In the genomic region with DNA sequence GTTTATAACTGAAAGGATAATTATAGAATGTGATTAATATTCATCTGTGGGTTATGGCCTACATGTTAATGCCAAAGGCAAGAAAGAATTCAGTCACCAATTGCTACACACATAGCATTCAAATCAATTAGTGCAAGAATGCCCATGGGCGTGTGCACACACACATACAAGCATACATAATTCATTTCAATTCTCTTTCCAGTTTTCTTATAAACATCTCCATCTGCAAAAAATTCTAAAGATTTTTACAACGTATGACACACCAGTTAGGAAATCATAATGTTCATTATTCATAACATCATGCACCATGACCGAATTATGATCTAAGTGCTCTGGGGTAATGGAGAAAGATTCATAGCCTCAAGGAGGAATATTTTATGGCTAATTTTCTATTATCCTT, we compare ENCODE assay signal across 21 cellular contexts.
A peak's percentile ranks its signal among the peaks of the same experiment; 100 is the strongest.
DNase-seq lines count a peak whose midpoint lies in the region; ATAC-seq and TF ChIP-seq lines count a peak whose summit lies in the region.
"Had no signal": no experiment of that assay in that cellular context is flagged by ENCODE, and none has a peak within 500 bp of the region (broad histone marks: within the 10 kb centered on the region; RNA-seq: fewer than 3 reads in every experiment).

No MANE protein-coding gene starts in this region.

- 65 to 89% (median 89%) methylated on average over 3 of the region's 3 CpGs for WGBS in ovary, 3 donors

- H3K27ac ChIP-seq in RWPE2 (ENCODE audit: poor library complexity, severe bottlenecking) (no peak overlapping the region), ovary (no peak overlapping the region), Peyer's patch (no peak overlapping the region), ascending aorta (no peak overlapping the region)
- H3K27ac ChIP-seq: BLaER1 treated with 17β-estradiol and CSF1 and Interleukin-3, amounts not matched to agents 10 nM and 100 nM had no signal

- H3K4me3 ChIP-seq in RWPE2 (ENCODE audit: severe bottlenecking) = no peak overlapping the region
- no peak overlapping the region for H3K4me3 ChIP-seq in epithelial cell of esophagus (ENCODE audit: low read length)
- H3K4me3 ChIP-seq in ovary = no peak overlapping the region
- H3K4me3 ChIP-seq in Peyer's patch = no peak overlapping the region
- H3K4me3 ChIP-seq in ascending aorta = no peak overlapping the region
- H3K4me3 ChIP-seq: BLaER1 treated with 17β-estradiol and CSF1 and Interleukin-3, amounts not matched to agents 10 nM and 100 nM had no signal

- TF ChIP-seq POLR2A in ovary (IDR thresholded peaks at IDR 0.05) (no peak), Peyer's patch (IDR thresholded peaks at IDR 0.05) (no peak)

- TF ChIP-seq CTCF in RWPE2 (IDR thresholded peaks at IDR 0.05; ENCODE audit: poor library complexity, severe bottlenecking) = no peak
- TF ChIP-seq CTCF in epithelial cell of esophagus (IDR thresholded peaks at IDR 0.05; ENCODE audit: insufficient read depth, low read depth, low read length, missing control alignments) = no peak
- TF ChIP-seq CTCF in ovary (IDR thresholded peaks at IDR 0.05) = no peak
- no peak for TF ChIP-seq CTCF in Peyer's patch (IDR thresholded peaks at IDR 0.05)
- no peak for TF ChIP-seq CTCF in ascending aorta (IDR thresholded peaks at IDR 0.05)

- H3K27me3 ChIP-seq in RWPE2 (ENCODE audit: insufficient read depth, poor library complexity, severe bottlenecking) (no peaks in the 10 kb centered on the region), ovary (no peaks in the 10 kb centered on the region), Peyer's patch (no peaks in the 10 kb centered on the region), ascending aorta (no peaks in the 10 kb centered on the region)
- H3K27me3 ChIP-seq: BLaER1 treated with 17β-estradiol and CSF1 and Interleukin-3, amounts not matched to agents 10 nM and 100 nM had no signal

- intact Hi-C loops in ovary (cut with DNase I) (no loop called here), ascending aorta (cut with DNase I) (no loop called here)

- H3K9me3 ChIP-seq in RWPE2 (ENCODE audit: severe bottlenecking) = no peaks in the 10 kb centered on the region
- H3K9me3 ChIP-seq in ovary = no peaks in the 10 kb centered on the region
- no peaks in the 10 kb centered on the region for H3K9me3 ChIP-seq in Peyer's patch
- no peaks in the 10 kb centered on the region for H3K9me3 ChIP-seq in ascending aorta
- H3K9me3 ChIP-seq: BLaER1 treated with 17β-estradiol and CSF1 and Interleukin-3, amounts not matched to agents 10 nM and 100 nM had no signal

- 0 out of 3 replicates have a peak, but pooled peaks have one; percentile 38 for ATAC-seq in RWPE2 (ENCODE audit: low read depth)
- no peak for ATAC-seq in HG03196 (IDR thresholded peaks at IDR 0.05; ENCODE audit: unreplicated experiment)
- ATAC-seq: HCT116, HepG2 had no signal

- H3K36me3 ChIP-seq in RWPE2 (ENCODE audit: low read depth) = no peaks in the 10 kb centered on the region
- H3K36me3 ChIP-seq in ovary = no peaks in the 10 kb centered on the region
- H3K36me3 ChIP-seq in Peyer's patch = no peaks in the 10 kb centered on the region
- no peaks in the 10 kb centered on the region for H3K36me3 ChIP-seq in ascending aorta
- H3K36me3 ChIP-seq: BLaER1 treated with 17β-estradiol and CSF1 and Interleukin-3, amounts not matched to agents 10 nM and 100 nM had no signal

- TF ChIP-seq EP300 in ovary (IDR thresholded peaks at IDR 0.05) = no peak

- H3K4me1 ChIP-seq in RWPE2 (ENCODE audit: insufficient read depth, poor library complexity, severe bottlenecking) (no peaks in the 10 kb centered on the region), ovary (ENCODE audit: insufficient read depth) (no peaks in the 10 kb centered on the region), Peyer's patch (no peaks in the 10 kb centered on the region), ascending aorta (no peaks in the 10 kb centered on the region)
- H3K4me1 ChIP-seq: BLaER1 treated with 17β-estradiol and CSF1 and Interleukin-3, amounts not matched to agents 10 nM and 100 nM had no signal

- DNase-seq in EL (peak; percentile 45), RWPE2 (ENCODE audit: low spot score) (no peak), epithelial cell of esophagus (ENCODE audit: low read depth) (peak; percentile 14), ovary (no peak), Peyer's patch (no peak), ascending aorta (ENCODE audit: low spot score in 2 of 2) (no peak)
- DNase-seq: 8988T; CD4-positive, CD25-positive, alpha-beta regulatory T cell; CD8-positive, alpha-beta memory T cell; COR-L47; DMS 273 treated with DMSO at 0.1 percent for 48 hours; DMS53; DND-41; GDM1; GOT3; H7; HFFc6 had no signal

Comparison
In these comparisons a context has a peak if more than half of its experiments do, and no peak if none do; other contexts are left out.
1. DNase-seq: peak in EL (single experiment) and epithelial cell of esophagus (single experiment); none in RWPE2 (single experiment), ovary (0 of 5), Peyer's patch (0 of 3) and ascending aorta (0 of 2).